ENCODE assay signal across 7 cellular contexts in genomic region chr5:100828071-100828689, GRCh38.
DNase-seq lines count a peak whose midpoint lies in the region; ATAC-seq and TF ChIP-seq lines count a peak whose summit lies in the region.

No MANE protein-coding gene starts in this region.

- peak; percentile 45 for DNase-seq in NAMALWA (ENCODE audit: low spot score)
- no peak for DNase-seq in heart right ventricle
- no peak for DNase-seq in upper lobe of left lung
- no peak for DNase-seq in NCI-H1436 treated with DMSO at 0.1 percent for 48 hours (lab: John Stamatoyannopoulos, UW)
- no peak for DNase-seq in posterior vena cava (ENCODE audit: low spot score)

- H3K27ac ChIP-seq in heart right ventricle (peak overlapping the region in 8 of 10 donors; percentile 3 to 86 (median 50)), upper lobe of left lung (peak overlapping the region; percentile 14 to 53 (median 32))

- H3K9me3 ChIP-seq in heart right ventricle = no peaks in the 10 kb centered on the region
- no peaks in the 10 kb centered on the region for H3K9me3 ChIP-seq in upper lobe of left lung

- WGBS in heart right ventricle, 2 donors = 49 to 51% methylated on average over 6 of the region's 6 CpGs
- 48 to 53% methylated on average over 6 of the region's 6 CpGs for WGBS in upper lobe of left lung, 2 donors

- H3K36me3 ChIP-seq in heart right ventricle (no peaks in the 10 kb centered on the region), upper lobe of left lung (no peaks in the 10 kb centered on the region)

- TF ChIP-seq CTCF in heart right ventricle (IDR thresholded peaks at IDR 0.05) (no peak), upper lobe of left lung (IDR thresholded peaks at IDR 0.05) (no peak)

- H3K4me3 ChIP-seq in heart right ventricle (no peak overlapping the region), upper lobe of left lung (no peak overlapping the region)

- intact Hi-C loops in heart right ventricle (cut with DNase I) = no loop called here
- intact Hi-C loops in posterior vena cava (cut with DNase I) = no loop called here

- ATAC-seq in GM18861 (IDR thresholded peaks at IDR 0.05; ENCODE audit: unreplicated experiment) = peak; percentile 84
- ATAC-seq in GM21786 (IDR thresholded peaks at IDR 0.05; ENCODE audit: unreplicated experiment) = peak; percentile 77
- ATAC-seq in heart right ventricle = peak in 6 of 8 donors; percentile 33 to 53 (median 46)
- peak in 1 of 2 donors; percentile 66 for ATAC-seq in upper lobe of left lung (ENCODE audit: low FRiP score in 2 of 2)

- TF ChIP-seq POLR2A in upper lobe of left lung (IDR thresholded peaks at IDR 0.05) = no peak

- no peak for TF ChIP-seq EP300 in upper lobe of left lung (IDR thresholded peaks at IDR 0.05)

- peaks cover 0 to 43% (median 21%) of the 10 kb centered on the region in 9 donors for H3K4me1 ChIP-seq in heart right ventricle
- peaks cover 0 to 19% (median 9%) of the 10 kb centered on the region in 4 donors for H3K4me1 ChIP-seq in upper lobe of left lung

- H3K27me3 ChIP-seq in heart right ventricle = no peaks in the 10 kb centered on the region
- H3K27me3 ChIP-seq in upper lobe of left lung = no peaks in the 10 kb centered on the region
